Comparison of ENCODE assay signal across 8 cellular contexts in the genomic region with DNA sequence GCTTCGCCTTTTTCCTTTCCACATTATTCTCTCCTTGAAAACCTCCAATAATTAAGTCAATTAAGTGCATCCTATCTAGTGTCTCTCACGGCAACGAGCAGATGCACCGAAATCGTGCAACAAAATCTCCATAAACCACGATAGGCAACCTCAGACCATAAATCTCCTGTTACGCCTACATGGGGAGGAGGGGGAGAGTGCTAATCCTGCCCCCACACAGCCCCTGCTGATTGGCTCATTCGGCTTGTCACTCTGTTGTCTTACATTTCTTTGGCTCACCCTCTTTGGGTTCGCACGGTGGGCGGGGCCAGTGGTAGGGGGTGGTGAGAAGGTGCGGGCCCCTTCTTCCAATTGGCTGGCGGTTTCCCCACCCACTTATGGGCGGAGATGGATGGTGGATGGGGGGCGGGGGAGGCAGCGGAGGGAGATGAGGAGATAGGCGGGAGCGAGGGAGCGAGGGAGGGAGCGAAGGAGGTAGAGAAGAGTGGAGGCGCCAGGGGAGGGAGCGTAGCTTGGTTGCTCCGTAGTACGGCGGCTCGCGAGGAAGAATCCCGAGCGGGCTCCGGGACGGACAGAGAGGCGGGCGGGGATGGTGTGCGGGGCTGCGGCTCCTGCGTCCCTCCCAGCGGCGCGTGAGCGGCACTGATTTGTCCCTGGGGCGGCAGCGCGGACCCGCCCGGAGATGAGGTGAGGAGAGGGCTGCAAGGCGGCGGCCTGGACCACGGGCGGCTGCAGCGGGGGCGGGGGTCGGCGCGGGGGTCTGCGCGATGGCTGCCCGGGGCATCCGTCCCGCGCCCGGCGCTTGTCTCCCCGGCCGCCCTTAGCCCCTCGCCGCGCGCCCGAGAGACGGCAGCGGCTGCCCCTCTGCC. TPM values are rescaled to one million over a fixed set of nuclear protein-coding genes. Genes with fewer than 3 reads are reported as not detected.
DNase-seq lines count a peak whose midpoint lies in the region; ATAC-seq and TF ChIP-seq lines count a peak whose summit lies in the region.

A gene (plus strand): TSS at position 475 of the 869 bp plus-strand sequence. CDS start 76,328 bp downstream, outside the sequence.

- H3K36me3 ChIP-seq in BE2C, result peaks cover 4% of the 10 kb centered on the region; the same call in 1 of the 2 replicates

- no peaks in the 10 kb centered on the region for H3K4me1 ChIP-seq in BE2C

- TF ChIP-seq CTCF in BE2C (IDR thresholded peaks at IDR 0.05; ENCODE audit: low read depth, low read length), result no peak

- ATAC-seq in GM19351 (IDR thresholded peaks at IDR 0.05; ENCODE audit: unreplicated experiment) (peak; percentile 83), HG03520 (IDR thresholded peaks at IDR 0.05; ENCODE audit: unreplicated experiment) (peak; percentile 77)

- DNase-seq in BE2C, result peak; percentile 100
- peak; percentile 97 for DNase-seq in NCI-H526 treated with DMSO at 0.1 percent for 48 hours (lab: John Stamatoyannopoulos, UW)
- DNase-seq in activated CD4-positive, alpha-beta T cell treated with anti-CD3 and anti-CD28 coated beads, Interleukin-2, amount 50 U/mL, for 1 hour, result peak; percentile 100
- peak; percentile 31 for DNase-seq in cortex of kidney (lab: John Stamatoyannopoulos, UW)
- DNase-seq in left kidney (ENCODE audit: low read depth, low spot score), result peak; percentile 100
- peak; percentile 100 for DNase-seq in stimulated activated CD4-positive, alpha-beta T cell treated with anti-CD3 and anti-CD28 coated beads, Interleukin-1b, Interleukin-23, amount 100 ng/mL, for 48 hours

- peak within 1 kb of the TSS; percentile 88 for H3K4me3 ChIP-seq in BE2C (ENCODE audit: low read depth, low read length)

- H3K9me3 ChIP-seq in BE2C, result no peaks in the 10 kb centered on the region

- no peaks in the 10 kb centered on the region for H3K27me3 ChIP-seq in BE2C

RNA-seq across cellular contexts. Expression of the gene that starts here (rescaled TPM):
- polyA plus RNA-seq in BE2C (2012; ENCODE audit: insufficient read depth, insufficient read length, low read depth), result 19.4 TPM

Comparison
In these comparisons a context has a peak if more than half of its experiments do, and no peak if none do; other contexts are left out.
1. Peak in every context shown above with its lines: DNase-seq, ATAC-seq and H3K4me3 ChIP-seq.
2. DNase-seq: peak in every context shown above with its lines; median percentile 100 in BE2C; 100 in activated CD4-positive, alpha-beta T cell treated with anti-CD3 and anti-CD28 coated beads, Interleukin-2, amount 50 U/mL, for 1 hour; 100 in left kidney; 100 in stimulated activated CD4-positive, alpha-beta T cell treated with anti-CD3 and anti-CD28 coated beads, Interleukin-1b, Interleukin-23, amount 100 ng/mL, for 48 hours; 97 in NCI-H526 treated with DMSO at 0.1 percent for 48 hours; 31 in cortex of kidney.